In the genomic region with DNA sequence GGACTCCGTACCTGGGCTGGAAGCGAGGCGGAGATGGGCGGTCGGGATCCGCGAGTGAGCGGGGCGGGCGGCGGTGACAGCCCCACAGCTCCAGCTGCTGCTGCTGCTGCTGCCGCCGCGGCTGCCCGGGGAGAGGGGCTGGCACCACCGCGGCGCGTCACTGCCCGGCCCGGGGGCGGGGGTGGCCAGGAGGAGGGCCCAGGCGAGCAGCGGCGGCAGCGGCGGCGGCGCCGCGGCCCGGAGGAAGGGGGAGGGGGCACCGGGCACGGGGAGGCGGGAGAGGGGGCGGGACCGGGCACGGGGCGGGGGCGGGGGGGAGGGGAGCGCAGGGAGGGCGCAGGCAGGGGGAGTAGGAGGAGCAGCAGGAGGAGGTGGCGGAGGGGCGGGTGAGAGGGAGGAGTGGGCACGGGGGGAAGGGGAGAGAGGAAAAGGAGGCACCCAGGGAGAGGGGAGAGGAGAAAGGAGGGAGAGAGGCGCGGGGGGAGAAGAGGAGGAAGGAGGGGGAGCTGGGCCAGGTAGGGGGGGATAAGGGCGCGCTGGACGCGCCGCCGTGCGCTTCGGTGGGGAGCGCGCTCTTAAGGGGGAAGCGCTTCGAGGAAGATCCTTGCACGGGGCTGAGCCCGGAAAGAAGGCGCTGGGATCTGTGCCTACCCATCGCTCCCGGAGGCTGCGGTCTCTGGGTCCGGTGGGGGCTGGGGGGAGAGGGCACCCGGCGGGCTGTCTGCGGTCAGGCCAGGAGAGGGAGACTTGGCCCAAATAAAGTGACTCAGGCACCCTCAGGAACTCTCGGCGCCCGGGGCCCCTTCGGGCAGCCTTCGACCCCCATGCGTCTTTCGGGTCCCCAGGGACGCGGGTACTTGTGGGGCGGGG, we compare ENCODE assay signal across 7 cellular contexts.
DNase-seq lines count a peak whose midpoint lies in the region; ATAC-seq, FAIRE-seq and TF ChIP-seq lines count a peak whose summit lies in the region.

No MANE protein-coding gene starts in this region.

- DNase-seq in H54 (ENCODE audit: insufficient read length, low spot score) (peak; percentile 81), NCI-H2227 (lab: John Stamatoyannopoulos, UW; ENCODE audit: unreplicated experiment) (peak; percentile 95), chondrocyte (ENCODE audit: low spot score) (peak; percentile 91)
- peak in 3 of 4 experiments; percentile 38 to 47 (median 40) for DNase-seq in stimulated activated CD4-positive, alpha-beta T cell treated with anti-CD3 and anti-CD28 coated beads, Interleukin-1b, Interleukin-23, amount 100 ng/mL, for 24 hours (ENCODE audit: low read depth in 4 of 4, low spot score in 1 of 4)

- peak overlapping the region; percentile 54 for H3K27ac Mint-ChIP-seq in chondrocyte (ENCODE audit: unreplicated experiment)

- TF ChIP-seq CTCF in chondrocyte (IDR thresholded peaks at IDR 0.05) = peak; percentile 49

- H3K9me3 Mint-ChIP-seq in chondrocyte (ENCODE audit: low read depth) = no peaks in the 10 kb centered on the region

- H3K4me3 Mint-ChIP-seq in chondrocyte (ENCODE audit: unreplicated experiment) = peak overlapping the region; percentile 79

- H3K4me1 Mint-ChIP-seq in chondrocyte (ENCODE audit: low read depth) = peaks cover 37% of the 10 kb centered on the region

- peaks cover 1% of the 10 kb centered on the region for H3K36me3 Mint-ChIP-seq in chondrocyte (ENCODE audit: low read depth)

- TF ChIP-seq POLR2A in H54 (IDR thresholded peaks at IDR 0.05; ENCODE audit: low read depth, low read length) = peak; percentile 51

- H3K27me3 Mint-ChIP-seq in chondrocyte (ENCODE audit: low read depth) = no peaks in the 10 kb centered on the region

- peak overlapping the region; percentile 92 for H3K27ac ChIP-seq in layer of hippocampus (ENCODE audit: low read depth, low read length)

- peak; percentile 25 to 35 for ATAC-seq in activated CD4-positive, CD25-positive, alpha-beta regulatory T cell treated with anti-CD3 and anti-CD28 coated beads, Interleukin-2, amount 50 U/mL, for 24 hours
- ATAC-seq in GM19023 (IDR thresholded peaks at IDR 0.05; ENCODE audit: unreplicated experiment) = no peak

- FAIRE-seq in H54 (lab: Jason Lieb, UNC) = no peak

- H3K27me3 ChIP-seq in layer of hippocampus (ENCODE audit: control insufficient read depth, insufficient read depth, low read length) = no peaks in the 10 kb centered on the region

Comparison
In these comparisons a context has a peak if more than half of its experiments do, and no peak if none do; other contexts are left out.
1. DNase-seq: peak in every context shown above with its lines; median percentile 95 in NCI-H2227; 91 in chondrocyte; 81 in H54; 40 in stimulated activated CD4-positive, alpha-beta T cell treated with anti-CD3 and anti-CD28 coated beads, Interleukin-1b, Interleukin-23, amount 100 ng/mL, for 24 hours.